Comparison of ENCODE assay signal across 8 cellular contexts in genomic region chr2:191218292-191218898, GRCh38. TPM values are rescaled to one million over a fixed set of nuclear protein-coding genes. Genes with fewer than 3 reads are reported as not detected.
A peak's percentile ranks its signal among the peaks of the same experiment; 100 is the strongest.
DNase-seq lines count a peak whose midpoint lies in the region; ATAC-seq lines count a peak whose summit lies in the region.

No MANE protein-coding gene starts in this region.

- H3K9me3 ChIP-seq in SJCRH30 (replicated peaks), result no peaks in the 10 kb centered on the region

- no peaks in the 10 kb centered on the region for H3K36me3 ChIP-seq in SJCRH30

- no peak overlapping the region for H3K4me3 ChIP-seq in SJCRH30

- H3K27me3 Mint-ChIP-seq in central memory CD8-positive, alpha-beta T cell, result no peaks in the 10 kb centered on the region

- H3K27ac ChIP-seq in SJCRH30, result no peak overlapping the region

- no peak overlapping the region for H3K4me3 Mint-ChIP-seq in central memory CD8-positive, alpha-beta T cell
- no peak overlapping the region for H3K4me3 Mint-ChIP-seq in stimulated activated effector memory CD8-positive, alpha-beta T cell treated with anti-CD3 and anti-CD28 coated beads, Interleukin-12 subunit alpha, Interleukin-12 subunit beta, amount 100 ng/mL, for 72 hours

- H3K4me1 ChIP-seq in SJCRH30, result peaks cover 10% of the 10 kb centered on the region

- H3K27ac Mint-ChIP-seq in central memory CD8-positive, alpha-beta T cell (ENCODE audit: low read depth), result no peak overlapping the region
- no peak overlapping the region for H3K27ac Mint-ChIP-seq in stimulated activated effector memory CD8-positive, alpha-beta T cell treated with anti-CD3 and anti-CD28 coated beads, Interleukin-12 subunit alpha, Interleukin-12 subunit beta, amount 100 ng/mL, for 72 hours

- DNase-seq in CD1c-positive myeloid dendritic cell (ENCODE audit: extremely low spot score), result peak; percentile 58
- DNase-seq in KG1 (lab: John Stamatoyannopoulos, UW), result peak; percentile 55
- peak; percentile 91 to 98 for DNase-seq in SJCRH30
- no peak for DNase-seq in central memory CD8-positive, alpha-beta T cell (ENCODE audit: low spot score in 2 of 2)
- no peak for DNase-seq in left lobe of liver (ENCODE audit: low spot score)
- DNase-seq in stimulated activated effector memory CD8-positive, alpha-beta T cell treated with anti-CD3 and anti-CD28 coated beads, Interleukin-12 subunit alpha, Interleukin-12 subunit beta, amount 100 ng/mL, for 72 hours (ENCODE audit: low spot score in 2 of 2), result peak; percentile 17 to 75
- DNase-seq in effector CD4-positive, alpha-beta T cell, result no peak

- ATAC-seq in GM19043 (IDR thresholded peaks at IDR 0.05; ENCODE audit: low read depth, unreplicated experiment) (peak; percentile 51), left lobe of liver (peak; percentile 57)
- peak; percentile 46 for ATAC-seq in central memory CD8-positive, alpha-beta T cell (replicated peaks; ENCODE audit: extremely low read depth, poor library complexity, severe bottlenecking)
- ATAC-seq in stimulated activated effector memory CD8-positive, alpha-beta T cell treated with anti-CD3 and anti-CD28 coated beads, Interleukin-12 subunit alpha, Interleukin-12 subunit beta, amount 100 ng/mL, for 72 hours, result peak; percentile 55

- H3K4me1 Mint-ChIP-seq in central memory CD8-positive, alpha-beta T cell, result peaks cover 7% of the 10 kb centered on the region
- peaks cover 18% of the 10 kb centered on the region for H3K4me1 Mint-ChIP-seq in stimulated activated effector memory CD8-positive, alpha-beta T cell treated with anti-CD3 and anti-CD28 coated beads, Interleukin-12 subunit alpha, Interleukin-12 subunit beta, amount 100 ng/mL, for 72 hours

- H3K27me3 ChIP-seq in SJCRH30, result no peaks in the 10 kb centered on the region

- H3K36me3 Mint-ChIP-seq in central memory CD8-positive, alpha-beta T cell (ENCODE audit: insufficient read depth), result peaks cover 2% of the 10 kb centered on the region
- no peaks in the 10 kb centered on the region for H3K36me3 Mint-ChIP-seq in stimulated activated effector memory CD8-positive, alpha-beta T cell treated with anti-CD3 and anti-CD28 coated beads, Interleukin-12 subunit alpha, Interleukin-12 subunit beta, amount 100 ng/mL, for 72 hours

- H3K9me3 Mint-ChIP-seq in central memory CD8-positive, alpha-beta T cell, result no peaks in the 10 kb centered on the region
- H3K9me3 Mint-ChIP-seq in stimulated activated effector memory CD8-positive, alpha-beta T cell treated with anti-CD3 and anti-CD28 coated beads, Interleukin-12 subunit alpha, Interleukin-12 subunit beta, amount 100 ng/mL, for 72 hours, result peaks cover 9% of the 10 kb centered on the region

RNA-seq across cellular contexts. Expression of gene MYO1B, which starts 26.8 kb away (rescaled TPM):
- total RNA-seq in SJCRH30 (2014; rRNA removed; shearing (Covaris generic)), result 248 and 265 TPM in 2 replicates
- total RNA-seq in left lobe of liver, result 195 TPM

Comparison
In these comparisons a context has a peak if more than half of its experiments do, and no peak if none do; other contexts are left out.
1. DNase-seq: peak in CD1c-positive myeloid dendritic cell (single experiment), KG1 (single experiment), SJCRH30 (2 of 2) and stimulated activated effector memory CD8-positive, alpha-beta T cell treated with anti-CD3 and anti-CD28 coated beads, Interleukin-12 subunit alpha, Interleukin-12 subunit beta, amount 100 ng/mL, for 72 hours (2 of 2); none in central memory CD8-positive, alpha-beta T cell (0 of 2), left lobe of liver (single experiment) and effector CD4-positive, alpha-beta T cell (single experiment).
2. Peak in every context shown above with its lines, with median percentiles within 50 percentile points of each other: ATAC-seq.